In the genomic region with DNA sequence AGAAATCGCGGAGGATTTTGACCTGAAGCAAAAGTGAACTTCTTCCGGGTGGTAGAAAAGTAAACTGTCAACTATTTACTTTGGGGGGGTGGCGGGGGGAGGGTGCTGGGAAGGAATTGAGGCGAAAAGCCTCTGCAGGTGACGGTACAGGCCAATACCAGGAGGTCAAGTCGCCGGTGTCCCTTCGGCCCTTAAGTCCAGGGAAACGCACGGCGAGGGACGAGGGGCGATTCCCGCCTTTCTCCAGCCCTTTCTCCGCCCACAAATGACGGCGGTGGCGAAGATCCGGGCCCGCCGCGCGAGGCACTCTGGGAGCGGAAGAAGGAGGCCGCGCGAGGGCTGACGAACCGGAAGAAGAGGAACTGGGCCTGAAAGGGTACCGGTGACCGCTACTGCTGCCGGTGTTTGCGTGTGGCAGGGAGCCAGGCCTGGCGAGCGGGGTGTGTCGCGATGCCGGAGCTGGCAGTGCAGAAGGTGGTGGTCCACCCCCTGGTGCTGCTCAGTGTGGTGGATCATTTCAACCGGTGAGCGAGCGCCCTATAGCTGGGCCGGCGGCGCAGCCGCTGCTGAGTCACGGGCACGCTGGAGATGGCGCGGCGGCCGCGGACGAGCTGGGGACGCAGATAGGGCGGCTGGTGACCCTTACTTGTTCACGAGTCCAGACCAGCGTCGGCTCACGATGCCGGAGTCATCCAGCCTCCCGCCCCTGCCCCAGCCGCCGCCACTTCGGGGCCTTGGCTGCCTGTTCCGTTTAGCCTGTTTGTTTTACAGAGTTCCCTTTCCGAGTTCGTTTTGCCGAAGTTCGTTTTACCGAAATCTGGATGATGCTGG, we compare ENCODE assay signal across 1 cellular context.
A peak's percentile ranks its signal among the peaks of the same experiment; 100 is the strongest.
TF ChIP-seq lines count a peak whose summit lies in the region.

TSS of gene PSMD7 (plus strand) at position 350 of the 831 bp plus-strand sequence. CDS start at position 451, 101 bp downstream.

TF ChIP-seq in HepG2, 621 proteins besides CTCF, POLR2A, EP300 and RAD21 (continued from another document and continues in another):
- no peak; the same call in 1 of the 2 replicates for TF ChIP-seq HMGXB3 (CRISPR knock-in tag; IDR thresholded peaks at IDR 0.05; ENCODE audit: borderline replicate concordance)
- 0 out of 2 replicates have a peak, but pooled peaks have one; percentile 87 for TF ChIP-seq ZNF251 (CRISPR knock-in tag; IDR thresholded peaks at IDR 0.05)
- TF ChIP-seq MAFG (CRISPR knock-in tag; IDR thresholded peaks at IDR 0.05), result peak; percentile 84
- peak; percentile 98 for TF ChIP-seq PATZ1 (CRISPR knock-in tag; IDR thresholded peaks at IDR 0.05)
- TF ChIP-seq GZF1 (CRISPR knock-in tag; IDR thresholded peaks at IDR 0.05), result peak; percentile 81
- TF ChIP-seq, protein P1, sequence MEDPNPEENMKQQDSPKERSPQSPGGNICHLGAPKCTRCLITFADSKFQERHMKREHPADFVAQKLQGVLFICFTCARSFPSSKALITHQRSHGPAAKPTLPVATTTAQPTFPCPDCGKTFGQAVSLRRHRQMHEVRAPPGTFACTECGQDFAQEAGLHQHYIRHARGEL (CRISPR knock-in tag; IDR thresholded peaks at IDR 0.05), result peak; percentile 87
- TF ChIP-seq RFXAP (CRISPR knock-in tag; IDR thresholded peaks at IDR 0.05; ENCODE audit: borderline replicate concordance), result peak; percentile 60
- peak; percentile 75 for TF ChIP-seq E2F5 (CRISPR knock-in tag; conservative IDR thresholded peaks at IDR 0.05)
- TF ChIP-seq YEATS4 (CRISPR knock-in tag; IDR thresholded peaks at IDR 0.05; ENCODE audit: borderline replicate concordance), result peak; percentile 98
- TF ChIP-seq ZNF83 (CRISPR knock-in tag; IDR thresholded peaks at IDR 0.05; ENCODE audit: borderline replicate concordance), result peak; percentile 85; the same call in 1 of the 2 replicates
- no peak for TF ChIP-seq SKI (IDR thresholded peaks at IDR 0.05; ENCODE audit: partially characterized antibody)
- TF ChIP-seq ATF2 (CRISPR knock-in tag; IDR thresholded peaks at IDR 0.05), result peak; percentile 85
- no peak for TF ChIP-seq BHLHE40 (IDR thresholded peaks at IDR 0.05; ENCODE audit: low read length)
- TF ChIP-seq ZBTB1 (CRISPR knock-in tag; IDR thresholded peaks at IDR 0.05; ENCODE audit: borderline replicate concordance), result no peak
- peak; percentile 91; the same call in 1 of the 2 replicates for TF ChIP-seq ZFYVE20 (CRISPR knock-in tag; IDR thresholded peaks at IDR 0.05; ENCODE audit: borderline replicate concordance, low read depth)
- TF ChIP-seq NCOA2 (CRISPR knock-in tag; IDR thresholded peaks at IDR 0.05), result peak; percentile 55
- TF ChIP-seq, protein P2, sequence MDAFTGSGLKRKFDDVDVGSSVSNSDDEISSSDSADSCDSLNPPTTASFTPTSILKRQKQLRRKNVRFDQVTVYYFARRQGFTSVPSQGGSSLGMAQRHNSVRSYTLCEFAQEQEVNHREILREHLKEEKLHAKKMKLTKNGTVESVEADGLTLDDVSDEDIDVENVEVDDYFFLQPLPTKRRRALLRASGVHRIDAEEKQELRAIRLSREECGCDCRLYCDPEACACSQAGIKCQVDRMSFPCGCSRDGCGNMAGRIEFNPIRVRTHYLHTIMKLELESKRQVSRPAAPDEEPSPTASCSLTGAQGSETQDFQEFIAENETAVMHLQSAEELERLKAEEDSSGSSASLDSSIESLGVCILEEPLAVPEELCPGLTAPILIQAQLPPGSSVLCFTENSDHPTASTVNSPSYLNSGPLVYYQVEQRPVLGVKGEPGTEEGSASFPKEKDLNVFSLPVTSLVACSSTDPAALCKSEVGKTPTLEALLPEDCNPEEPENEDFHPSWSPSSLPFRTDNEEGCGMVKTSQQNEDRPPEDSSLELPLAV (CRISPR knock-in tag; conservative IDR thresholded peaks at IDR 0.05; ENCODE audit: low read depth), result 0 out of 2 replicates have a peak, but pooled peaks have one; percentile 62
- TF ChIP-seq, protein P3, sequence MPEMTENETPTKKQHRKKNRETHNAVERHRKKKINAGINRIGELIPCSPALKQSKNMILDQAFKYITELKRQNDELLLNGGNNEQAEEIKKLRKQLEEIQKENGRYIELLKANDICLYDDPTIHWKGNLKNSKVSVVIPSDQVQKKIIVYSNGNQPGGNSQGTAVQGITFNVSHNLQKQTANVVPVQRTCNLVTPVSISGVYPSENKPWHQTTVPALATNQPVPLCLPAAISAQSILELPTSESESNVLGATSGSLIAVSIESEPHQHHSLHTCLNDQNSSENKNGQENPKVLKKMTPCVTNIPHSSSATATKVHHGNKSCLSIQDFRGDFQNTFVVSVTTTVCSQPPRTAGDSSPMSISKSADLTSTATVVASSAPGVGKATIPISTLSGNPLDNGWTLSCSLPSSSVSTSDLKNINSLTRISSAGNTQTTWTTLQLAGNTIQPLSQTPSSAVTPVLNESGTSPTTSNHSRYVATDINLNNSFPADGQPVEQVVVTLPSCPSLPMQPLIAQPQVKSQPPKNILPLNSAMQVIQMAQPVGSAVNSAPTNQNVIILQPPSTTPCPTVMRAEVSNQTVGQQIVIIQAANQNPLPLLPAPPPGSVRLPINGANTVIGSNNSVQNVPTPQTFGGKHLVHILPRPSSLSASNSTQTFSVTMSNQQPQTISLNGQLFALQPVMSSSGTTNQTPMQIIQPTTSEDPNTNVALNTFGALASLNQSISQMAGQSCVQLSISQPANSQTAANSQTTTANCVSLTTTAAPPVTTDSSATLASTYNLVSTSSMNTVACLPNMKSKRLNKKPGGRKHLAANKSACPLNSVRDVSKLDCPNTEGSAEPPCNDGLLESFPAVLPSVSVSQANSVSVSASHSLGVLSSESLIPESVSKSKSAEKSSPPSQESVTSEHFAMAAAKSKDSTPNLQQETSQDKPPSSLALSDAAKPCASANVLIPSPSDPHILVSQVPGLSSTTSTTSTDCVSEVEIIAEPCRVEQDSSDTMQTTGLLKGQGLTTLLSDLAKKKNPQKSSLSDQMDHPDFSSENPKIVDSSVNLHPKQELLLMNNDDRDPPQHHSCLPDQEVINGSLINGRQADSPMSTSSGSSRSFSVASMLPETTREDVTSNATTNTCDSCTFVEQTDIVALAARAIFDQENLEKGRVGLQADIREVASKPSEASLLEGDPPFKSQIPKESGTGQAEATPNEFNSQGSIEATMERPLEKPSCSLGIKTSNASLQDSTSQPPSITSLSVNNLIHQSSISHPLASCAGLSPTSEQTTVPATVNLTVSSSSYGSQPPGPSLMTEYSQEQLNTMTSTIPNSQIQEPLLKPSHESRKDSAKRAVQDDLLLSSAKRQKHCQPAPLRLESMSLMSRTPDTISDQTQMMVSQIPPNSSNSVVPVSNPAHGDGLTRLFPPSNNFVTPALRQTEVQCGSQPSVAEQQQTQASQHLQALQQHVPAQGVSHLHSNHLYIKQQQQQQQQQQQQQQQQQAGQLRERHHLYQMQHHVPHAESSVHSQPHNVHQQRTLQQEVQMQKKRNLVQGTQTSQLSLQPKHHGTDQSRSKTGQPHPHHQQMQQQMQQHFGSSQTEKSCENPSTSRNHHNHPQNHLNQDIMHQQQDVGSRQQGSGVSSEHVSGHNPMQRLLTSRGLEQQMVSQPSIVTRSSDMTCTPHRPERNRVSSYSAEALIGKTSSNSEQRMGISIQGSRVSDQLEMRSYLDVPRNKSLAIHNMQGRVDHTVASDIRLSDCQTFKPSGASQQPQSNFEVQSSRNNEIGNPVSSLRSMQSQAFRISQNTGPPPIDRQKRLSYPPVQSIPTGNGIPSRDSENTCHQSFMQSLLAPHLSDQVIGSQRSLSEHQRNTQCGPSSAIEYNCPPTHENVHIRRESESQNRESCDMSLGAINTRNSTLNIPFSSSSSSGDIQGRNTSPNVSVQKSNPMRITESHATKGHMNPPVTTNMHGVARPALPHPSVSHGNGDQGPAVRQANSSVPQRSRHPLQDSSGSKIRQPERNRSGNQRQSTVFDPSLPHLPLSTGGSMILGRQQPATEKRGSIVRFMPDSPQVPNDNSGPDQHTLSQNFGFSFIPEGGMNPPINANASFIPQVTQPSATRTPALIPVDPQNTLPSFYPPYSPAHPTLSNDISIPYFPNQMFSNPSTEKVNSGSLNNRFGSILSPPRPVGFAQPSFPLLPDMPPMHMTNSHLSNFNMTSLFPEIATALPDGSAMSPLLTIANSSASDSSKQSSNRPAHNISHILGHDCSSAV (CRISPR knock-in tag; IDR thresholded peaks at IDR 0.05; ENCODE audit: borderline replicate concordance), result peak; percentile 66; the same call in 1 of the 2 replicates
- peak; percentile 95; the same call in 1 of the 2 replicates for TF ChIP-seq FOXO4 (CRISPR knock-in tag; conservative IDR thresholded peaks at IDR 0.05)
- peak; percentile 79; the same call in 1 of the 2 replicates for TF ChIP-seq FOXK1 (CRISPR knock-in tag; IDR thresholded peaks at IDR 0.05; ENCODE audit: borderline replicate concordance, low read depth)
- peak; percentile 96 for TF ChIP-seq ZNF782 (CRISPR knock-in tag; IDR thresholded peaks at IDR 0.05; ENCODE audit: borderline replicate concordance)
- no peak for TF ChIP-seq SRF (IDR thresholded peaks at IDR 0.05; ENCODE audit: low read depth, low read length)
- peak; percentile 87; the same call in 1 of the 2 replicates for TF ChIP-seq ZNF614 (CRISPR knock-in tag; IDR thresholded peaks at IDR 0.05; ENCODE audit: borderline replicate concordance)
